In genomic region chr7:111708072-111708471, GRCh38 we compare ENCODE assay signal across 1 cellular context.
TF ChIP-seq lines count a peak whose summit lies in the region.

No MANE protein-coding gene starts in this region.

TF ChIP-seq in Ishikawa, 13 proteins besides CTCF, POLR2A, EP300 and RAD21 (continued from another document):
- TF ChIP-seq MAX (IDR thresholded peaks at IDR 0.05): no peak
- TF ChIP-seq, protein P1, sequence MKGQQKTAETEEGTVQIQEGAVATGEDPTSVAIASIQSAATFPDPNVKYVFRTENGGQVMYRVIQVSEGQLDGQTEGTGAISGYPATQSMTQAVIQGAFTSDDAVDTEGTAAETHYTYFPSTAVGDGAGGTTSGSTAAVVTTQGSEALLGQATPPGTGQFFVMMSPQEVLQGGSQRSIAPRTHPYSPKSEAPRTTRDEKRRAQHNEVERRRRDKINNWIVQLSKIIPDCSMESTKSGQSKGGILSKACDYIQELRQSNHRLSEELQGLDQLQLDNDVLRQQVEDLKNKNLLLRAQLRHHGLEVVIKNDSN (IDR thresholded peaks at IDR 0.05): peak; percentile 76
